In the genomic region with DNA sequence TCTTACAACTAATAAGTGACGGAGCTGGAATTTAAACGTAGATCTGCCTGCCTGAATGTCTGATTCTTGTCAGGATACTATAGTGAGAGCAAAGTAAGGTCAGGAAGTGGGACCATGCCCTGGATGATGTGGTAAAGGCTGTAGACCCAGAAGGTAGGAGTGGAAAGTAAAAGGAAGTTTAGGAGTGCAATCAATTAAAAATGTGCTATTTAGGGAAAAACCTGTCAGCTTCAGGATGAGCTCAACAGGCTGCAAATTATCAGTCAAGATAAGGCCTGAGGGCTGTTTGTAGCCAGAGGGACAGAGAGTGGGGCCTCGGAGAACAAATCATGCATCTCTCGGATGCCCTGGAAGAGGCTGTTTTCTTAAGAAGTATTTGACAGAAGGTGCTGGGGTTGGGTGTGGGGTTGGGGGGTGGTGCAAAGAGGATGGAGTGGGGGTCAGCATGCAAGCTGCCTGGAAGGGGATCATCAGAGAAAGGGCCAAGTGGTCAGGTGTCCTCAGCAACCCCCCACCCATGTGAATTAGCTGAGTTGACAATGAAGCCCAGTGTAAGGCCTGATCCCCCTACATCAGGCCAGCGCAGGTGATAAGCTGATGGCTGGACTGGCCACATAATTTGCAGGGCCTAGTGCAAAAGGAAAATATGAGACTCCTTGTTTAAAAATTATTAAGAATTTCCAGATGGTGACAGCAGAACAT, we compare ENCODE assay signal across 20 cellular contexts.
"Had no signal": no experiment of that assay in that cellular context is flagged by ENCODE, and none has a peak within 500 bp of the region (broad histone marks: within the 10 kb centered on the region; RNA-seq: fewer than 3 reads in every experiment).

No MANE protein-coding gene starts in this region.

- H3K27ac ChIP-seq: gastrocnemius medialis, heart right ventricle, neutrophil, ovary, suprapubic skin, thyroid gland, upper lobe of right lung had no signal

- DNase-seq: effector memory CD4-positive, alpha-beta T cell; gastrocnemius medialis; heart right ventricle; hypothalamus; kidney glomerular epithelial cell; mammary epithelial cell; mucosa of descending colon; naive thymus-derived CD8-positive, alpha-beta T cell; ovary; right cardiac atrium; small intestine; stimulated activated CD4-positive, alpha-beta T cell treated with anti-CD3 and anti-CD28 coated beads, Interleukin-12 subunit alpha, Interleukin-12 subunit beta, amount 100 ng/mL, for 4 hours; stimulated activated naive CD4-positive, alpha-beta T cell treated with Interleukin-2 at 50 U/mL for 16 hours; thyroid gland; upper lobe of right lung had no signal

- ATAC-seq: esophagus mucosa; gastrocnemius medialis; heart right ventricle; mucosa of descending colon; naive thymus-derived CD8-positive, alpha-beta T cell; right cardiac atrium; upper lobe of right lung had no signal

- H3K9me3 ChIP-seq: gastrocnemius medialis, heart right ventricle, mucosa of descending colon, neutrophil, ovary, suprapubic skin, thyroid gland, upper lobe of right lung had no signal

- FAIRE-seq: endometrium, islet of Langerhans, small intestine had no signal

- H3K4me1 ChIP-seq: gastrocnemius medialis, thyroid gland, upper lobe of right lung had no signal

- H3K27me3 ChIP-seq: ovary had no signal

- H3K4me3 ChIP-seq: gastrocnemius medialis, heart right ventricle, mucosa of descending colon, ovary, suprapubic skin, thyroid gland, upper lobe of right lung had no signal

- H3K36me3 ChIP-seq: gastrocnemius medialis, heart right ventricle, neutrophil, ovary, suprapubic skin, thyroid gland, upper lobe of right lung had no signal
